ENCODE assay signal across 1 cellular context in genomic region chr14:105414456-105415371, GRCh38.
A peak's percentile ranks its signal among the peaks of the same experiment; 100 is the strongest.
TF ChIP-seq lines count a peak whose summit lies in the region.

No MANE protein-coding gene starts in this region.

TF ChIP-seq in K562, 482 proteins besides CTCF, POLR2A, EP300 and RAD21 (continued from another document and continues in another):
- TF ChIP-seq ZBTB40 (IDR thresholded peaks at IDR 0.05) = no peak
- TF ChIP-seq ZBTB40 (CRISPR knock-in tag; IDR thresholded peaks at IDR 0.05) = no peak
- TF ChIP-seq SNAPC5 (CRISPR knock-in tag; IDR thresholded peaks at IDR 0.05) = no peak
- TF ChIP-seq CBFA2T3 (IDR thresholded peaks at IDR 0.05) = no peak
- peak; percentile 48 for TF ChIP-seq DEAF1 (CRISPR knock-in tag; IDR thresholded peaks at IDR 0.05)
- no peak for TF ChIP-seq SMAD2 (IDR thresholded peaks at IDR 0.05; ENCODE audit: low read depth, low read length)
- no peak for TF ChIP-seq STAG1 (CRISPR knock-in tag; IDR thresholded peaks at IDR 0.05; ENCODE audit: borderline replicate concordance)
- TF ChIP-seq PHF20 (IDR thresholded peaks at IDR 0.05; ENCODE audit: partially characterized antibody) = no peak
- TF ChIP-seq RNF219 (CRISPR knock-in tag; IDR thresholded peaks at IDR 0.05) = no peak
- no peak for TF ChIP-seq POLR2AphosphoS5 (IDR thresholded peaks at IDR 0.05; ENCODE audit: control insufficient read depth, insufficient read depth, low read depth, low read length)
- TF ChIP-seq IRF1 (CRISPR knock-in tag; IDR thresholded peaks at IDR 0.05; ENCODE audit: borderline replicate concordance) = no peak
- TF ChIP-seq ZSCAN32 (CRISPR knock-in tag; IDR thresholded peaks at IDR 0.05) = no peak
- peak; percentile 67 for TF ChIP-seq RBFOX2 (IDR thresholded peaks at IDR 0.05; ENCODE audit: low read depth, low read length)
- TF ChIP-seq TAF1 (IDR thresholded peaks at IDR 0.05; ENCODE audit: control insufficient read depth, extremely low read depth, insufficient read depth, low read length, severe bottlenecking) = peak; percentile 56
- TF ChIP-seq LARP7 (IDR thresholded peaks at IDR 0.05) = no peak
- TF ChIP-seq ZBTB43 (CRISPR knock-in tag; IDR thresholded peaks at IDR 0.05) = no peak
- TF ChIP-seq SNRNP70 (optimal IDR thresholded peaks at IDR 0.05; ENCODE audit: low read depth, low read length) = no peak
- TF ChIP-seq PHF21A (IDR thresholded peaks at IDR 0.05; ENCODE audit: borderline replicate concordance, low read depth) = no peak
- TF ChIP-seq ZNF263 (CRISPR knock-in tag; IDR thresholded peaks at IDR 0.05; ENCODE audit: borderline replicate concordance) = 0 out of 2 replicates have a peak, but pooled peaks have one; percentile 29
- no peak for TF ChIP-seq PTRF (tag; IDR thresholded peaks at IDR 0.05)
- TF ChIP-seq ZNF224 (CRISPR knock-in tag; IDR thresholded peaks at IDR 0.05) = no peak
- no peak for TF ChIP-seq MIER1 (IDR thresholded peaks at IDR 0.05; ENCODE audit: low read depth)
- no peak for TF ChIP-seq ZC3H11A (IDR thresholded peaks at IDR 0.05; ENCODE audit: low read depth, low read length)
- TF ChIP-seq CBX2 (IDR thresholded peaks at IDR 0.05; ENCODE audit: insufficient read depth, low read length, poor library complexity, severe bottlenecking) = no peak
- TF ChIP-seq ETV1 (tag; conservative IDR thresholded peaks at IDR 0.05; ENCODE audit: low read depth) = no peak
- TF ChIP-seq GATA2 (CRISPR knock-in tag; IDR thresholded peaks at IDR 0.05) = no peak
- peak; percentile 65; the same call in 1 of the 2 replicates for TF ChIP-seq RB1 (IDR thresholded peaks at IDR 0.05; ENCODE audit: low read depth)
- TF ChIP-seq CSDE1 (IDR thresholded peaks at IDR 0.05) = no peak
- peak; percentile 41; the same call in 1 of the 2 replicates for TF ChIP-seq CTBP1 (IDR thresholded peaks at IDR 0.05; ENCODE audit: borderline replicate concordance)
- TF ChIP-seq ZNF197 (CRISPR knock-in tag; IDR thresholded peaks at IDR 0.05; ENCODE audit: low read depth) = no peak
- no peak for TF ChIP-seq NEUROD1 (IDR thresholded peaks at IDR 0.05; ENCODE audit: borderline replicate concordance, low read depth, low read length, partially characterized antibody)
- no peak for TF ChIP-seq TBL1XR1 (IDR thresholded peaks at IDR 0.05; ENCODE audit: low read length in 2 of 2)
- TF ChIP-seq ZNF143 (CRISPR knock-in tag; IDR thresholded peaks at IDR 0.05) = peak; percentile 83
- TF ChIP-seq NELFE (IDR thresholded peaks at IDR 0.05; ENCODE audit: insufficient read depth, insufficient read length) = no peak
- no peak for TF ChIP-seq ZZZ3 (IDR thresholded peaks at IDR 0.05)
- TF ChIP-seq LEF1 (IDR thresholded peaks at IDR 0.05) = no peak
- TF ChIP-seq ADNP (tag; IDR thresholded peaks at IDR 0.05) = no peak
- TF ChIP-seq PURB (CRISPR knock-in tag; IDR thresholded peaks at IDR 0.05; ENCODE audit: low read depth) = no peak
- no peak for TF ChIP-seq RHOXF2B (CRISPR knock-in tag; conservative IDR thresholded peaks at IDR 0.05)
- no peak for TF ChIP-seq DACH1 (IDR thresholded peaks at IDR 0.05; ENCODE audit: partially characterized antibody)
- TF ChIP-seq ARID1B (IDR thresholded peaks at IDR 0.05) = no peak
- peak; percentile 39 to 50; a peak in 3 of 4 replicates for TF ChIP-seq SIX5 (IDR thresholded peaks at IDR 0.05; ENCODE audit: borderline replicate concordance in 1 of 2, insufficient read depth in 1 of 2, low read depth in 1 of 2, low read length in 2 of 2)
- no peak for TF ChIP-seq POLR2B (IDR thresholded peaks at IDR 0.05; ENCODE audit: low read depth, partially characterized antibody)
- TF ChIP-seq HDGF (IDR thresholded peaks at IDR 0.05) = no peak
- no peak for TF ChIP-seq ZFP30 (CRISPR knock-in tag; IDR thresholded peaks at IDR 0.05; ENCODE audit: borderline replicate concordance)
- TF ChIP-seq RBM39 (optimal IDR thresholded peaks at IDR 0.05; ENCODE audit: low read depth, low read length) = no peak
- no peak for TF ChIP-seq ZNF282 (CRISPR knock-in tag; IDR thresholded peaks at IDR 0.05)
- TF ChIP-seq DPF2 (IDR thresholded peaks at IDR 0.05) = no peak
- TF ChIP-seq FOXJ2 (tag; IDR thresholded peaks at IDR 0.05) = no peak
- TF ChIP-seq REST (CRISPR knock-in tag; IDR thresholded peaks at IDR 0.05; ENCODE audit: low read depth) = no peak
- peak in 1 of 3 experiments; percentile 65 for TF ChIP-seq YY1 (IDR thresholded peaks at IDR 0.05; ENCODE audit: borderline replicate concordance in 1 of 3, control insufficient read depth in 1 of 3, extremely low read depth in 1 of 3, insufficient read depth in 3 of 3, insufficient read length in 1 of 3, insufficient replicate concordance in 2 of 3, low read depth in 1 of 3, low read length in 2 of 3)
- no peak for TF ChIP-seq SRF (CRISPR knock-in tag; IDR thresholded peaks at IDR 0.05)
- no peak for TF ChIP-seq NCOA4 (IDR thresholded peaks at IDR 0.05; ENCODE audit: partially characterized antibody)
- no peak for TF ChIP-seq CBX8 (IDR thresholded peaks at IDR 0.05; ENCODE audit: borderline replicate concordance, extremely low read depth, low read depth, low read length, poor library complexity, severe bottlenecking)
